ENCODE assay signal across 25 cellular contexts in the genomic region with DNA sequence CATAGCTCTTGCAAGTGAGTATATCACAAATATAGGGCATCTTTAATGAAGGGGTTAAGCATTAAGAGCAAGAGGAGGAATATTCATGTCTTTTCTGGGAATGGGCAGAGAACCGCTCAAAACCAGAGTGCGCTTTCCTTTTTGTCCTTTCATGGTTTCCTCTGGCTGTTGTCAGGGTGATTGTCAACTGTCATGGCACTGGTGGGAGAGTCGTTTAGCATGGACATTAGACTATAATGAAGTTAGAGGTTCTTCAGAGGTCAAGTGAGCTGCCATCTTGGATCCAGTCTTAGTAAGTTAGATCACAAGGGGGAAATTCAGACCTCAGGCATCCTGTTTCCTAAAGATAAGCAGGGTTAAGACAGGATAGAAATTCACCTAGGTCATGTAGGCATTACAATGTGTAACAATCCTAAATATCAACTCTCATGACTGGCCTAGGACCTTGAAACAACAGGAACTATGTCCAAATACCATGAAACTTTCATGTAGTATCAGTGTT.
"Had no signal": no experiment of that assay in that cellular context is flagged by ENCODE, and none has a peak within 500 bp of the region (broad histone marks: within the 10 kb centered on the region; RNA-seq: fewer than 3 reads in every experiment).

No MANE protein-coding gene starts in this region.

- H2AFZ ChIP-seq: PC-9 had no signal

- FAIRE-seq: bronchial epithelial cell, RCC 7860 had no signal

- DNase-seq: activated CD4-positive, alpha-beta T cell treated with anti-CD3 and anti-CD28 coated beads, Interleukin-2, amount 50 U/mL, for 4 hours; activated CD4-positive, CD25-positive, alpha-beta regulatory T cell; activated CD8-positive, alpha-beta T cell treated with anti-CD3 and anti-CD28 coated beads for 36 hours; activated effector memory CD4-positive, alpha-beta T cell treated with anti-CD3 and anti-CD28 coated beads, Interleukin-2, amount 50 U/mL, for 16 hours; activated naive CD4-positive, alpha-beta T cell treated with Interleukin-2 at 50 U/mL for 16 hours; activated naive CD8-positive, alpha-beta T cell treated with anti-CD3 and anti-CD28 coated beads, Interleukin-2, amount 50 U/mL, for 24 hours; activated T-cell treated with anti-CD3 and anti-CD28 coated beads, Interleukin-2, amount 50 U/mL, for 1 hour; activated T-cell treated with anti-CD3 and anti-CD28 coated beads, Interleukin-2, amount 50 U/mL, for 72 hours; anterior cingulate cortex; caudate nucleus; cerebellar nuclear complex; NCI-H1105; NCI-H1436; NCI-H1694; NCI-H1930; NCI-H345; NCI-H524 treated with DMSO at 0.1 percent for 48 hours; PC-9; SIG-M5; T-cell; T-helper 2 cell; T-helper 9 cell; WERI-Rb-1 had no signal

- H3K4me3 ChIP-seq: PC-9 had no signal

- H3K36me3 ChIP-seq: WERI-Rb-1 had no signal

- H3K4me2 ChIP-seq: PC-9 had no signal
